In the genomic region with DNA sequence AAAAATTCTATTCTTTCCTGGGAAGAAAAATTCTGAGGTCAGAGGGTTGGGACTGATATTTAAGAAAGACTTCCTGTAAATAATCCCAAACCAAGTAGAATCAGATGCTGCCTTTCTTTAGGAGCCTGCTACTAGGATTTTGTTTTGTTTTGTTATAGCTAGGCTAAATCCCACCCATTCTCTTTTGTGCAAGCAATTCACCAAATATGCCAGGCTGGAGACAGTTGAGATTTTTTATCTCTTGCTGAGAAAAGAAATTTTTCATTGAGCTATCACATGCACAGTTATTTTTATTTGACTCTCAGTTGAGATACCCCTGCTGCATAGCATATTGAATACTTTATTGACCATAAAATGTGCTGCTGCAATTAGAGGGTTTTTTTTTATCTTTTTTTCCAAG, we compare ENCODE assay signal across 25 cellular contexts.
"Had no signal": no experiment of that assay in that cellular context is flagged by ENCODE, and none has a peak within 500 bp of the region (broad histone marks: within the 10 kb centered on the region; RNA-seq: fewer than 3 reads in every experiment).

No MANE protein-coding gene starts in this region.

- H3K9me3 Mint-ChIP-seq: activated CD4-positive, alpha-beta memory T cell treated with anti-CD3 and anti-CD28 coated beads, Interleukin-2, amount 10 ng/mL, durations not matched to agents 7 days and 5 days; activated CD4-positive, alpha-beta T cell treated with anti-CD3 and anti-CD28 coated beads, Interleukin-2, amount 10 ng/mL, durations not matched to agents 7 days and 5 days; activated naive CD4-positive, alpha-beta T cell treated with anti-CD3 and anti-CD28 coated beads, Interleukin-2, amount 10 ng/mL, durations not matched to agents 7 days and 5 days; activated naive CD8-positive, alpha-beta T cell treated with anti-CD3 and anti-CD28 coated beads, Interleukin-2, amount 10 ng/mL, durations not matched to agents 7 days and 5 days; activated T-cell treated with anti-CD3 and anti-CD28 coated beads, Interleukin-2, amount 50 U/mL, for 24 hours; activated T-cell treated with anti-CD3 and anti-CD28 coated beads, Interleukin-2, amount 50 U/mL, for 72 hours; WTC11 had no signal

- H3K36me3 Mint-ChIP-seq: activated naive CD4-positive, alpha-beta T cell treated with anti-CD3 and anti-CD28 coated beads, Interleukin-2, amount 10 ng/mL, durations not matched to agents 7 days and 5 days; activated naive CD4-positive, alpha-beta T cell treated with anti-CD3 and anti-CD28 coated beads, Interleukin-2, amount 50 U/mL, for 72 hours; activated naive CD8-positive, alpha-beta T cell treated with anti-CD3 and anti-CD28 coated beads, Interleukin-2, amount 10 ng/mL, durations not matched to agents 7 days and 5 days; WTC11 had no signal

- H3K9me3 ChIP-seq: colonic mucosa, esophagus squamous epithelium had no signal

- H3K27ac ChIP-seq: brain microvascular endothelial cell, colonic mucosa, epithelial cell of prostate, esophagus squamous epithelium had no signal

- H3K4me1 Mint-ChIP-seq: activated CD4-positive, alpha-beta memory T cell treated with anti-CD3 and anti-CD28 coated beads, Interleukin-2, amount 10 ng/mL, durations not matched to agents 7 days and 5 days; activated CD4-positive, alpha-beta T cell treated with anti-CD3 and anti-CD28 coated beads, Interleukin-2, amount 10 ng/mL, durations not matched to agents 7 days and 5 days; activated naive CD4-positive, alpha-beta T cell treated with anti-CD3 and anti-CD28 coated beads, Interleukin-2, amount 10 ng/mL, durations not matched to agents 7 days and 5 days; activated naive CD8-positive, alpha-beta T cell treated with anti-CD3 and anti-CD28 coated beads, Interleukin-2, amount 10 ng/mL, durations not matched to agents 7 days and 5 days had no signal

- H3K4me1 ChIP-seq: colonic mucosa, esophagus squamous epithelium had no signal

- H3K4me3 Mint-ChIP-seq: activated CD4-positive, alpha-beta memory T cell treated with anti-CD3 and anti-CD28 coated beads, Interleukin-2, amount 10 ng/mL, durations not matched to agents 7 days and 5 days; activated CD4-positive, alpha-beta T cell treated with anti-CD3 and anti-CD28 coated beads, Interleukin-2, amount 10 ng/mL, durations not matched to agents 7 days and 5 days; activated naive CD4-positive, alpha-beta T cell treated with anti-CD3 and anti-CD28 coated beads, Interleukin-2, amount 10 ng/mL, durations not matched to agents 7 days and 5 days; activated naive CD8-positive, alpha-beta T cell treated with anti-CD3 and anti-CD28 coated beads, Interleukin-2, amount 10 ng/mL, durations not matched to agents 7 days and 5 days; activated T-cell treated with anti-CD3 and anti-CD28 coated beads, Interleukin-2, amount 50 U/mL, for 24 hours; activated T-cell treated with anti-CD3 and anti-CD28 coated beads, Interleukin-2, amount 50 U/mL, for 72 hours; WTC11 had no signal

- H3K27me3 ChIP-seq: brain microvascular endothelial cell, colonic mucosa, esophagus squamous epithelium had no signal

- H3K4me3 ChIP-seq: colonic mucosa, esophagus squamous epithelium had no signal

- H3K27ac Mint-ChIP-seq: activated CD4-positive, alpha-beta memory T cell treated with anti-CD3 and anti-CD28 coated beads, Interleukin-2, amount 10 ng/mL, durations not matched to agents 7 days and 5 days; activated CD4-positive, alpha-beta T cell treated with anti-CD3 and anti-CD28 coated beads, Interleukin-2, amount 10 ng/mL, durations not matched to agents 7 days and 5 days; activated naive CD4-positive, alpha-beta T cell treated with anti-CD3 and anti-CD28 coated beads, Interleukin-2, amount 10 ng/mL, durations not matched to agents 7 days and 5 days; activated naive CD4-positive, alpha-beta T cell treated with anti-CD3 and anti-CD28 coated beads, Interleukin-2, amount 50 U/mL, for 72 hours; activated naive CD8-positive, alpha-beta T cell treated with anti-CD3 and anti-CD28 coated beads, Interleukin-2, amount 10 ng/mL, durations not matched to agents 7 days and 5 days; activated T-cell treated with anti-CD3 and anti-CD28 coated beads, Interleukin-2, amount 50 U/mL, for 24 hours; activated T-cell treated with anti-CD3 and anti-CD28 coated beads, Interleukin-2, amount 50 U/mL, for 72 hours; WTC11 had no signal

- H3K27me3 Mint-ChIP-seq: activated CD4-positive, alpha-beta memory T cell treated with anti-CD3 and anti-CD28 coated beads, Interleukin-2, amount 10 ng/mL, durations not matched to agents 7 days and 5 days; activated CD4-positive, alpha-beta T cell treated with anti-CD3 and anti-CD28 coated beads, Interleukin-2, amount 10 ng/mL, durations not matched to agents 7 days and 5 days; activated naive CD4-positive, alpha-beta T cell treated with anti-CD3 and anti-CD28 coated beads, Interleukin-2, amount 10 ng/mL, durations not matched to agents 7 days and 5 days; activated naive CD8-positive, alpha-beta T cell treated with anti-CD3 and anti-CD28 coated beads, Interleukin-2, amount 10 ng/mL, durations not matched to agents 7 days and 5 days; activated T-cell treated with anti-CD3 and anti-CD28 coated beads, Interleukin-2, amount 50 U/mL, for 24 hours had no signal

- ATAC-seq: activated naive CD4-positive, alpha-beta T cell treated with anti-CD3 and anti-CD28 coated beads, Interleukin-2, amount 50 U/mL, for 72 hours; activated T-cell treated with anti-CD3 and anti-CD28 coated beads, Interleukin-2, amount 50 U/mL, for 72 hours had no signal

- H3K36me3 ChIP-seq: brain microvascular endothelial cell, colonic mucosa, esophagus squamous epithelium had no signal

- DNase-seq: activated CD4-positive, alpha-beta memory T cell treated with anti-CD3 and anti-CD28 coated beads, Interleukin-2, amount 10 ng/mL, durations not matched to agents 7 days and 5 days; activated CD4-positive, alpha-beta T cell treated with anti-CD3 and anti-CD28 coated beads for 1 hour; activated CD4-positive, alpha-beta T cell treated with anti-CD3 and anti-CD28 coated beads for 4 hours; activated CD4-positive, alpha-beta T cell treated with anti-CD3 and anti-CD28 coated beads, Interleukin-2, amount 10 ng/mL, durations not matched to agents 7 days and 5 days; activated CD4-positive, alpha-beta T cell treated with anti-CD3 and anti-CD28 coated beads, Interleukin-2, amount 50 U/mL, for 4 hours; activated CD8-positive, alpha-beta memory T cell treated with anti-CD3 and anti-CD28 coated beads, Interleukin-2, amount 50 U/mL, for 48 hours; activated gamma-delta T cell; activated naive CD4-positive, alpha-beta T cell; activated naive CD4-positive, alpha-beta T cell treated with anti-CD3 and anti-CD28 coated beads, Interleukin-2, amount 10 ng/mL, durations not matched to agents 7 days and 5 days; activated naive CD8-positive, alpha-beta T cell treated with anti-CD3 and anti-CD28 coated beads, Interleukin-2, amount 10 ng/mL, durations not matched to agents 7 days and 5 days; activated T-cell treated with anti-CD3 and anti-CD28 coated beads for 4 hours; activated T-cell treated with anti-CD3 and anti-CD28 coated beads, Interleukin-2, amount 50 U/mL, for 24 hours; activated T-cell treated with anti-CD3 and anti-CD28 coated beads, Interleukin-2, amount 50 U/mL, for 72 hours; amniotic stem cell; anterior cingulate cortex; brain microvascular endothelial cell; caudate nucleus; colonic mucosa; effector CD8-positive, alpha-beta T cell; esophagus squamous epithelium; head of caudate nucleus; T-helper 2 cell had no signal
